20 cellular contexts compared by ENCODE assay signal in the genomic region with DNA sequence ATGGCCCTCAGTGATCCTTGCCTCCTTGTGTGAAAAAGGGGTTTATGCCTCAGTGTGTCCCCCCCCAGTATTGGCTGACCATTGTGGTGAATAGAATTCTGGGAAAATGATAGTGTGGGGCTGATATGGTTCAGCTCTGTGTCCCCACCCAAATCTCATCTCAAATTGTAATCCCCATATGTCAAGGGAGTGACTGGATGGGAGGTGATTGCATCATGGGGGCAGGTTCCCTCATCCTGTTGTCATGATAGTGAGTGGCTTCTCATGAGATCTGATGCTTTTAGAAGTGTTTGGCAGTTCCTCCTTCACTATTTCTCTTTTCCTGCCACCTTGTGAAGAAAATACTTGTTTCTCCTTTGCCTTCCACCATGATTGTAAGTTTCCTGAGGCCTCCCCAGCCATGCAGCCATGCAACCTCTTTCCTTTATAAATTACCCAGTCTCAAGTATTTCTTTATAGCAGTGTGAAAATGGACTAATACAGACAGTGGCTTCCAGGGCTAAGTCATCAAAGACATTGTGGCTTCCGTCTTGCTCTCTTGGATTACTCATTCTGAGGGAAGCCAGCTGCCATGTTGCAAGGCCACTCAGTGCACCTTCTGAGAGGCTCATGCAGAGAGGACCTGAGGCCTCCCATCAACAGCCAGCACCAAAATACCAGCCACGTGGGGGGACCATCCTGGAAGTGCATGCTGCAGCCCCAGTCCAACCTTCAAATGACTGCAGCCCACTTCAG.
"Had no signal": no experiment of that assay in that cellular context is flagged by ENCODE, and none has a peak within 500 bp of the region (broad histone marks: within the 10 kb centered on the region; RNA-seq: fewer than 3 reads in every experiment).

No MANE protein-coding gene starts in this region.

- H3K36me3 Mint-ChIP-seq: activated naive CD8-positive, alpha-beta T cell; naive thymus-derived CD8-positive, alpha-beta T cell had no signal

- H3K27me3 Mint-ChIP-seq: activated naive CD8-positive, alpha-beta T cell; naive thymus-derived CD8-positive, alpha-beta T cell had no signal

- H3K4me3 Mint-ChIP-seq: activated naive CD8-positive, alpha-beta T cell; activated T-cell treated with anti-CD3 and anti-CD28 coated beads, Interleukin-2, amount 50 U/mL, for 72 hours; memory B cell; naive thymus-derived CD8-positive, alpha-beta T cell; T-helper 2 cell treated with Interferon-gamma antibody and Interleukin-4, amounts not matched to agents 5 μg/mL and 100 μg/mL, for 36 hours had no signal

- ATAC-seq: naive thymus-derived CD8-positive, alpha-beta T cell; pancreas had no signal

- DNase-seq: activated CD4-positive, alpha-beta T cell treated with anti-CD3 and anti-CD28 coated beads, Interleukin-2, amount 50 U/mL, for 4 hours; activated CD8-positive, alpha-beta memory T cell treated with anti-CD3 and anti-CD28 coated beads, Interleukin-2, amount 50 U/mL, for 48 hours; activated gamma-delta T cell treated with Interleukin-2 at 50 U/mL for 16 hours; activated T-cell treated with anti-CD3 and anti-CD28 coated beads, Interleukin-2, amount 50 U/mL, for 72 hours; amniotic stem cell; central memory CD4-positive, alpha-beta T cell; cortex of kidney; effector CD4-positive, alpha-beta T cell; esophagus squamous epithelium; hippocampal formation; kidney; left ventricle myocardium inferior; naive thymus-derived CD8-positive, alpha-beta T cell; pancreas; stimulated activated CD4-positive, alpha-beta T cell treated with anti-CD3 and anti-CD28 coated beads, Interleukin-4, amount 100 ng/mL, for 1 hour; stimulated activated naive CD4-positive, alpha-beta T cell; tibial artery had no signal

- H3K27ac Mint-ChIP-seq: activated naive CD8-positive, alpha-beta T cell; activated T-cell treated with anti-CD3 and anti-CD28 coated beads, Interleukin-2, amount 50 U/mL, for 72 hours; memory B cell; naive thymus-derived CD8-positive, alpha-beta T cell; T-helper 2 cell treated with Interferon-gamma antibody and Interleukin-4, amounts not matched to agents 5 μg/mL and 100 μg/mL, for 36 hours had no signal

- H3K9me3 Mint-ChIP-seq: T-helper 2 cell treated with Interferon-gamma antibody and Interleukin-4, amounts not matched to agents 5 μg/mL and 100 μg/mL, for 36 hours had no signal
